Comparison of ENCODE assay signal across 26 cellular contexts in genomic region chr14:68050177-68050576, GRCh38.
"Had no signal": no experiment of that assay in that cellular context is flagged by ENCODE, and none has a peak within 500 bp of the region (broad histone marks: within the 10 kb centered on the region; RNA-seq: fewer than 3 reads in every experiment).

No MANE protein-coding gene starts in this region.

- H3K4me3 ChIP-seq: heart right ventricle, hepatocyte, left ventricle myocardium inferior, lung, pancreas, right atrium auricular region, sigmoid colon, spleen, suprapubic skin, thoracic aorta, tibial artery, upper lobe of right lung had no signal

- H3K79me2 ChIP-seq: hepatocyte had no signal

- DNase-seq: heart right ventricle; islet precursor cell; left ventricle myocardium inferior; mesendoderm; naive B cell; natural killer cell; nucleus accumbens; pancreas; sigmoid colon; small intestine; spleen; stimulated activated CD4-positive, alpha-beta T cell treated with anti-CD3 and anti-CD28 coated beads, Interleukin-4, amount 100 ng/mL, for 24 hours; stimulated activated naive CD4-positive, alpha-beta T cell; tibial artery; trophoblast cell; upper lobe of right lung had no signal

- H3K9me3 ChIP-seq: left ventricle myocardium inferior, pancreas, right atrium auricular region, sigmoid colon, suprapubic skin, thoracic aorta, tibial artery, upper lobe of right lung had no signal

- H3K36me3 ChIP-seq: heart right ventricle, left ventricle myocardium inferior, pancreas, right atrium auricular region, sigmoid colon, suprapubic skin, thoracic aorta, tibial artery, upper lobe of right lung had no signal

- H3K27me3 ChIP-seq: heart right ventricle, hepatocyte, pancreas, right atrium auricular region, sigmoid colon, spleen, suprapubic skin, tibial artery, upper lobe of right lung had no signal

- H2AFZ ChIP-seq: hepatocyte had no signal

- H3K4me2 ChIP-seq: hepatocyte had no signal

- FAIRE-seq: urothelium cell line had no signal

- H3K27ac ChIP-seq: heart right ventricle, hepatocyte, left ventricle myocardium inferior, pancreas, right atrium auricular region, spleen, suprapubic skin, thoracic aorta, tibial artery, upper lobe of right lung had no signal

- H3K36me3 Mint-ChIP-seq: natural killer cell; stimulated activated effector memory CD8-positive, alpha-beta T cell treated with anti-CD3 and anti-CD28 coated beads, Interleukin-12 subunit alpha, Interleukin-12 subunit beta, amount 100 ng/mL, for 72 hours had no signal

- ATAC-seq: heart right ventricle; natural killer cell; pancreas; stimulated activated effector memory CD8-positive, alpha-beta T cell treated with anti-CD3 and anti-CD28 coated beads, Interleukin-12 subunit alpha, Interleukin-12 subunit beta, amount 100 ng/mL, for 72 hours; upper lobe of right lung had no signal

- H3K4me1 ChIP-seq: pancreas, right atrium auricular region, spleen, suprapubic skin, upper lobe of right lung had no signal

- H3K4me3 Mint-ChIP-seq: mesothelial cell of epicardium; naive B cell; natural killer cell; neural crest cell; stimulated activated effector memory CD8-positive, alpha-beta T cell treated with anti-CD3 and anti-CD28 coated beads, Interleukin-12 subunit alpha, Interleukin-12 subunit beta, amount 100 ng/mL, for 72 hours; stimulated activated naive CD8-positive, alpha-beta T cell treated with anti-CD3 and anti-CD28 coated beads, Interleukin-15, Interleukin-2, amounts not matched to agents 100 ng/mL and 50 ng/mL, for 24 hours had no signal

- H3K4me1 Mint-ChIP-seq: naive B cell; natural killer cell; neural crest cell; stimulated activated effector memory CD8-positive, alpha-beta T cell treated with anti-CD3 and anti-CD28 coated beads, Interleukin-12 subunit alpha, Interleukin-12 subunit beta, amount 100 ng/mL, for 72 hours had no signal

- H3K9me3 Mint-ChIP-seq: mesothelial cell of epicardium; natural killer cell; neural crest cell; stimulated activated effector memory CD8-positive, alpha-beta T cell treated with anti-CD3 and anti-CD28 coated beads, Interleukin-12 subunit alpha, Interleukin-12 subunit beta, amount 100 ng/mL, for 72 hours had no signal

- H3K27ac Mint-ChIP-seq: mesothelial cell of epicardium; natural killer cell; stimulated activated effector memory CD8-positive, alpha-beta T cell treated with anti-CD3 and anti-CD28 coated beads, Interleukin-12 subunit alpha, Interleukin-12 subunit beta, amount 100 ng/mL, for 72 hours; stimulated activated naive CD8-positive, alpha-beta T cell treated with anti-CD3 and anti-CD28 coated beads, Interleukin-15, Interleukin-2, amounts not matched to agents 100 ng/mL and 50 ng/mL, for 24 hours had no signal

- H3K27me3 Mint-ChIP-seq: naive B cell; stimulated activated naive CD8-positive, alpha-beta T cell treated with anti-CD3 and anti-CD28 coated beads, Interleukin-15, Interleukin-2, amounts not matched to agents 100 ng/mL and 50 ng/mL, for 24 hours had no signal
